ENCODE assay signal across 21 cellular contexts in the genomic region with DNA sequence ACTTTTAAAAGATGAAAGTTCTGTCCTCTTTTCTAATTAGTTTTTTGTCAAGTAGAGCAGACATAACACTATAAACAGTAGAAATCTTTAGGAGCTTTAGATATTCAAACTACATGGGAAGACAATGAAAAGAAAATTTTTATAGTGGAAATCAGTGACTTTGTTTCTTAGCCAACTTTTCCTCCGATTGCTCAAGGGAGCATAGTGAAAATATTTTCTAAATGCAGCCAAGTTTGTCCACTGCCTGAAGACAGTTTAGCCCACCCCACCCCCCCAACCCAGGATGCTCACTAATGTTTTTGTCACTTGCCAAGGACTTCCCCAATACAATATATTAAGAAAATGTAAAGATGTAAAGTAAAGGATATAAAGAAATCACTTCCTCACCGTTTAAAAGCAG.
"Had no signal": no experiment of that assay in that cellular context is flagged by ENCODE, and none has a peak within 500 bp of the region (broad histone marks: within the 10 kb centered on the region; RNA-seq: fewer than 3 reads in every experiment).

No MANE protein-coding gene starts in this region.

- DNase-seq: activated B cell treated with CpG ODN at 0.5 μM for 24 hours; activated CD4-positive, alpha-beta T cell treated with anti-CD3 and anti-CD28 coated beads, Interleukin-2, amount 10 ng/mL, durations not matched to agents 24 days and 14 days; activated CD8-positive, alpha-beta T cell treated with anti-CD3 and anti-CD28 coated beads for 36 hours; activated naive CD4-positive, alpha-beta T cell treated with anti-CD3 and anti-CD28 coated beads, Interleukin-2, amount 10 ng/mL, durations not matched to agents 7 days and 5 days; activated T-cell treated with anti-CD3 and anti-CD28 coated beads, Interleukin-2, amount 50 U/mL, for 24 hours; cerebellar nuclear complex; effector CD8-positive, alpha-beta T cell; foreskin melanocyte; glutamatergic neuron; hypothalamus; midbrain; occipital lobe; stimulated activated CD4-positive, alpha-beta T cell treated with anti-CD3 and anti-CD28 coated beads, Interleukin-4, amount 100 ng/mL, for 1 hour; stimulated activated naive CD8-positive, alpha-beta T cell treated with anti-CD3 and anti-CD28 coated beads, Interleukin-15, amount 100 ng/mL, for 72 hours; T-helper 1 cell; T-helper 9 cell had no signal

- H3K4me1 ChIP-seq: breast epithelium, suprapubic skin had no signal

- H3K27ac ChIP-seq: breast epithelium, suprapubic skin, vagina had no signal

- H3K9me3 ChIP-seq: breast epithelium, suprapubic skin, vagina had no signal

- ATAC-seq: activated CD8-positive, alpha-beta T cell treated with anti-CD3 and anti-CD28 coated beads for 36 hours; esophagus mucosa; left lobe of liver; stimulated activated naive CD8-positive, alpha-beta T cell treated with anti-CD3 and anti-CD28 coated beads, Interleukin-15, amount 100 ng/mL, for 72 hours had no signal

- H3K4me3 ChIP-seq: breast epithelium, suprapubic skin, vagina had no signal

- H3K27me3 ChIP-seq: breast epithelium, suprapubic skin, vagina had no signal

- H3K36me3 ChIP-seq: breast epithelium had no signal
